ENCODE assay signal across 9 cellular contexts in the genomic region with DNA sequence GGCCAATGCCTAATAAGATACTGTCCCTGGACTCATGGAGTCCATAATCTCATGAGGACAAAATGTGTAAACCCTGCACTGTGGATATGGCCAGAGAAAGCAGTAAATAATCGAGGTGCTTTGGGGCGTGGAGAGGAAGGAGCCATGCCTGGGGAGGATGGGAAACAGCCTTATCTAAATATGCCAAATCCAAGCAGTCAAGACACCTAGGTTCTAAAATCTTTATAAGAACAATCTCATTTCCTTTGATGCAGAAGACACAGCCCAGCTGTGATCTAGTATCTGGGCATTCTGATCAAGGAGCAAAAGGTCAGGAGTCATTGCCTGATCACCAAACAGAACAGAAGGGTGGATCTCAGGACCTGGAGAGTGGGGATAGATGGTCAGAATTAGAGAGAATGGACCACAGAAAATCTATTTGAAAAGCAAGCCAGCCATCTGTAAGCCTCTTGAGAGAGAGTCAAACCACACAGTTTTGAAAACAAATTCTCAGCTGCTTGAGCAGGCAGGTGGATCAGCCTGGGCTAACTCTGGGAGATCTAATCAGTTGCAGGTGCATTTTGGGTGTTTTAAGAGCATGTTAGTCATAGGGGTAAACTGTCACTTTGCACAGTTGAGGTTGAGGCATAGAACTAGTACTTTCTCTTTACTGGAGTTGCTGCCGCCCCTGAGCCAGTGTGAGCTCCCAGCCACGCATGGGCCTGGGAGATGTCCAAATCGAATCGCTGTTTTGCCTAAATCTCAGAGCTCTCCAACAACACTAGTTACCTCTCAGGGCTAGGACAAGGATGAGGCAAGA.
DNase-seq lines count a peak whose midpoint lies in the region; ATAC-seq and TF ChIP-seq lines count a peak whose summit lies in the region.
"Had no signal": no experiment of that assay in that cellular context is flagged by ENCODE, and none has a peak within 500 bp of the region (broad histone marks: within the 10 kb centered on the region; RNA-seq: fewer than 3 reads in every experiment).

No MANE protein-coding gene starts in this region.

- intact Hi-C loops in CD4-positive, alpha-beta memory T cell (cut with micrococcal nuclease): loop anchor here (1.0 to 5.0 kb wide), 3 partner anchors 20 to 41 kb away; no protein-coding TSS in a partner anchor
- intact Hi-C loops in Calu3 (cut with micrococcal nuclease; ENCODE audit: unreplicated experiment): no loop called here

- peak overlapping the region; percentile 18 for H3K27ac ChIP-seq in CD4-positive, alpha-beta memory T cell (ENCODE audit: low read depth, low read length)
- H3K27ac ChIP-seq: epithelial cell of prostate had no signal

- H3K4me1 Mint-ChIP-seq in CD4-positive, alpha-beta memory T cell: peaks cover 10 to 14% (median 13%) of the 10 kb centered on the region in 4 donors
- H3K4me1 Mint-ChIP-seq in Calu3 (ENCODE audit: low read depth, unreplicated experiment): peaks cover 10% of the 10 kb centered on the region

- POLR2A ChIA-PET in CD4-positive, alpha-beta memory T cell (lab: Charles Lee; ENCODE audit: partially characterized antibody): interaction anchor here (0.8 to 1.7 kb wide), 9 partner anchors 12 to 210 kb away, joined by 3 to 12 read pairs (median 3); no protein-coding TSS in a partner anchor

- H3K4me3 Mint-ChIP-seq in CD4-positive, alpha-beta memory T cell: peak overlapping the region in 6 of 8 donors; percentile 10 to 61 (median 48)
- H3K4me3 Mint-ChIP-seq in Calu3 (ENCODE audit: low read depth, unreplicated experiment): no peak overlapping the region

- no peaks in the 10 kb centered on the region for H3K36me3 ChIP-seq in CD4-positive, alpha-beta memory T cell (ENCODE audit: insufficient read depth, low read length)

- no peaks in the 10 kb centered on the region for H3K9me3 ChIP-seq in CD4-positive, alpha-beta memory T cell (ENCODE audit: control insufficient read depth in 1 of 2, low read length in 2 of 2)

- peak overlapping the region; percentile 58 to 97 (median 91) for H3K27ac Mint-ChIP-seq in CD4-positive, alpha-beta memory T cell
- H3K27ac Mint-ChIP-seq in Calu3 (ENCODE audit: unreplicated experiment): no peak overlapping the region

- no peaks in the 10 kb centered on the region for H3K36me3 Mint-ChIP-seq in CD4-positive, alpha-beta memory T cell
- H3K36me3 Mint-ChIP-seq in Calu3 (ENCODE audit: insufficient read depth, unreplicated experiment): no peaks in the 10 kb centered on the region

- ATAC-seq in GM19025 (IDR thresholded peaks at IDR 0.05; ENCODE audit: low read depth, unreplicated experiment): peak; percentile 79
- ATAC-seq in HG03039 (IDR thresholded peaks at IDR 0.05; ENCODE audit: unreplicated experiment): peak; percentile 66

- peaks cover 16% of the 10 kb centered on the region for H3K4me1 ChIP-seq in CD4-positive, alpha-beta memory T cell (ENCODE audit: insufficient read depth, low read length)

- H3K9me3 Mint-ChIP-seq in CD4-positive, alpha-beta memory T cell: no peaks in the 10 kb centered on the region
- H3K9me3 Mint-ChIP-seq in Calu3 (ENCODE audit: low read depth, unreplicated experiment): no peaks in the 10 kb centered on the region

- H3K27me3 ChIP-seq in CD4-positive, alpha-beta memory T cell (ENCODE audit: insufficient read depth, low read length): no peaks in the 10 kb centered on the region

- TF ChIP-seq CTCF in Calu3 (IDR thresholded peaks at IDR 0.05; ENCODE audit: unreplicated experiment): no peak

- CTCF ChIA-PET in CD4-positive, alpha-beta memory T cell (lab: Charles Lee; ENCODE audit: partially characterized antibody): interaction anchor here (0.6 to 1.2 kb wide), 3 partner anchors 17 to 208 kb away, joined by 3 to 4 read pairs (median 3); no protein-coding TSS in a partner anchor
- CTCF ChIA-PET in Calu3 (lab: Charles Lee): no interaction called here

- no TSS peak for BruUV-seq in Calu3 (replicated peaks; lab: Mats Ljungman, UMichigan)

- no peaks in the 10 kb centered on the region for H3K27me3 Mint-ChIP-seq in CD4-positive, alpha-beta memory T cell
- H3K27me3 Mint-ChIP-seq in Calu3 (ENCODE audit: unreplicated experiment): peaks cover 20% of the 10 kb centered on the region

- peak; percentile 45 to 71 (median 51) for DNase-seq in CD4-positive, alpha-beta memory T cell
- DNase-seq in activated CD4-positive, alpha-beta T cell treated with anti-CD3 and anti-CD28 coated beads for 48 hours: peak; percentile 39
- no peak for DNase-seq in globus pallidus (ENCODE audit: low spot score)
- DNase-seq in midbrain (lab: John Stamatoyannopoulos, UW): no peak
- DNase-seq in Calu3: no peak
- no peak for DNase-seq in COLO668 (lab: John Stamatoyannopoulos, UW; ENCODE audit: unreplicated experiment)

- H3K4me3 ChIP-seq in CD4-positive, alpha-beta memory T cell (ENCODE audit: low read length in 2 of 2): no peak overlapping the region

Comparison
In these comparisons a context has a peak if more than half of its experiments do, and no peak if none do; other contexts are left out.
1. DNase-seq: peak in CD4-positive, alpha-beta memory T cell (5 of 5) and activated CD4-positive, alpha-beta T cell treated with anti-CD3 and anti-CD28 coated beads for 48 hours (single experiment); none in globus pallidus (single experiment), midbrain (single experiment), Calu3 (single experiment) and COLO668 (single experiment).